Comparison of ENCODE assay signal across 19 cellular contexts in genomic region chr3:127097009-127097350, GRCh38.
A peak's percentile ranks its signal among the peaks of the same experiment; 100 is the strongest.
DNase-seq lines count a peak whose midpoint lies in the region; ATAC-seq, FAIRE-seq and TF ChIP-seq lines count a peak whose summit lies in the region.
"Had no signal": no experiment of that assay in that cellular context is flagged by ENCODE, and none has a peak within 500 bp of the region (broad histone marks: within the 10 kb centered on the region; RNA-seq: fewer than 3 reads in every experiment).

No MANE protein-coding gene starts in this region.

- no peak overlapping the region for H3K23ac ChIP-seq in H1 (ENCODE audit: insufficient read length)

- H3K27ac ChIP-seq in H1 (ENCODE audit: low read depth, low read length), result no peak overlapping the region
- H3K27ac ChIP-seq in parathyroid adenoma, result no peak overlapping the region
- no peak overlapping the region for H3K27ac ChIP-seq in gastrocnemius medialis
- H3K27ac ChIP-seq: Peyer's patch had no signal

- H3K23me2 ChIP-seq in H1 (ENCODE audit: low read depth, low read length), result no peaks in the 10 kb centered on the region

- no peak for TF ChIP-seq POLR2A in H1 (IDR thresholded peaks at IDR 0.05; ENCODE audit: control extremely low read depth in 1 of 2, low read depth in 2 of 2, low read length in 2 of 2)
- TF ChIP-seq POLR2A in gastrocnemius medialis (IDR thresholded peaks at IDR 0.05), result no peak

- no peak overlapping the region for H3K14ac ChIP-seq in H1 (ENCODE audit: insufficient read length)

- H3K36me3 ChIP-seq in H1 (ENCODE audit: control insufficient read depth in 2 of 4, insufficient read depth in 4 of 4, low read length in 3 of 4) (no peaks in the 10 kb centered on the region), parathyroid adenoma (ENCODE audit: control insufficient read depth, insufficient read depth, low read length) (no peaks in the 10 kb centered on the region), gastrocnemius medialis (no peaks in the 10 kb centered on the region)
- H3K36me3 ChIP-seq: Peyer's patch had no signal

- peak overlapping the region; percentile 23; the same call in 1 of the 2 replicates for H2BK12ac ChIP-seq in H1 (ENCODE audit: low read depth, low read length)

- H3K79me1 ChIP-seq in H1 (ENCODE audit: low read depth, low read length), result no peaks in the 10 kb centered on the region

- TF ChIP-seq EP300 in H1 (IDR thresholded peaks at IDR 0.05; ENCODE audit: borderline replicate concordance in 1 of 2, low read depth in 2 of 2, low read length in 2 of 2), result no peak

- no peak overlapping the region for H3K4ac ChIP-seq in H1 (replicated peaks; ENCODE audit: insufficient read length, low read depth, low read length)

- H2BK120ac ChIP-seq in H1 (replicated peaks; ENCODE audit: low read depth, low read length), result no peak overlapping the region

- 0 out of 2 replicates have a peak overlapping the region, but pooled peaks have one; percentile 72 for H2BK15ac ChIP-seq in H1 (ENCODE audit: low read length)

- no peaks in the 10 kb centered on the region for H3K9me3 Mint-ChIP-seq in natural killer cell treated with Interleukin-12 subunit alpha and Interleukin-12 subunit beta and Interleukin-15 and Interleukin-18, amount 100 ng/mL, for 72 hours
- no peaks in the 10 kb centered on the region for H3K9me3 Mint-ChIP-seq in natural killer cell

- H3K4me3 Mint-ChIP-seq in natural killer cell treated with Interleukin-12 subunit alpha and Interleukin-12 subunit beta and Interleukin-15 and Interleukin-18, amount 100 ng/mL, for 72 hours, result no peak overlapping the region
- no peak overlapping the region for H3K4me3 Mint-ChIP-seq in natural killer cell
- H3K4me3 Mint-ChIP-seq: CD8-positive, alpha-beta memory T cell; H9; IgD-negative memory B cell had no signal

- H3K4me1 ChIP-seq in H1 (replicated peaks in 1 of 4; ENCODE audit: control insufficient read depth in 3 of 4, insufficient read depth in 4 of 4, low read length in 3 of 4), result no peaks in the 10 kb centered on the region; a peak in 1 of 7 replicates
- peaks cover 6% of the 10 kb centered on the region for H3K4me1 ChIP-seq in parathyroid adenoma
- H3K4me1 ChIP-seq in gastrocnemius medialis, result no peaks in the 10 kb centered on the region
- H3K4me1 ChIP-seq: Peyer's patch had no signal

- peak overlapping the region; percentile 17; the same call in 1 of the 2 replicates for H4K8ac ChIP-seq in H1 (ENCODE audit: extremely low read depth, insufficient read depth, low read length)

- H3K4me2 ChIP-seq in H1 (ENCODE audit: insufficient read depth in 1 of 2, low read depth in 2 of 2, low read length in 2 of 2) (no peak overlapping the region), parathyroid adenoma (ENCODE audit: low read length) (no peak overlapping the region)

- H3K9me3 ChIP-seq in H1 (ENCODE audit: insufficient read depth in 2 of 2, low read depth in 1 of 2, low read length in 1 of 2) (peaks cover 0 to 6% of the 10 kb centered on the region in 2 experiments; a peak in 1 of 4 replicates), parathyroid adenoma (ENCODE audit: control insufficient read depth, low read length) (no peaks in the 10 kb centered on the region), gastrocnemius medialis (peaks cover 0 to 7% (median 0%) of the 10 kb centered on the region in 3 donors)
- H3K9me3 ChIP-seq: Peyer's patch had no signal

- in situ Hi-C loops in gastrocnemius medialis (cut with MboI; ENCODE audit: low sequenced_read_pairs in 4 of 4), result no loop called here

- FAIRE-seq in H1 (lab: Jason Lieb, UNC), result no peak
- FAIRE-seq: D721Med had no signal

- H3K79me2 ChIP-seq in H1 (ENCODE audit: control insufficient read depth in 1 of 2, insufficient read depth in 2 of 2, low read length in 2 of 2) (no peaks in the 10 kb centered on the region), parathyroid adenoma (no peaks in the 10 kb centered on the region)

- H3K27me3 Mint-ChIP-seq in natural killer cell treated with Interleukin-12 subunit alpha and Interleukin-12 subunit beta and Interleukin-15 and Interleukin-18, amount 100 ng/mL, for 72 hours, result peaks cover 0 to 7% of the 10 kb centered on the region in 2 donors
- H3K27me3 Mint-ChIP-seq in natural killer cell (ENCODE audit: low read depth in 2 of 2), result peaks cover 0 to 5% of the 10 kb centered on the region in 2 donors

- H2BK20ac ChIP-seq in H1 (ENCODE audit: low read length), result no peak overlapping the region

- intact Hi-C loops in natural killer cell (cut with micrococcal nuclease) (no loop called here), gastrocnemius medialis (cut with DNase I; ENCODE audit: low total_unique reads) (no loop called here)

- DNase-seq in natural killer cell treated with Interleukin-12 subunit alpha and Interleukin-12 subunit beta and Interleukin-15 and Interleukin-18, amount 100 ng/mL, for 72 hours (ENCODE audit: low spot score), result peak; percentile 8
- DNase-seq in natural killer cell, result no peak
- DNase-seq in H1 (ENCODE audit: low read depth in 1 of 2, low spot score in 2 of 2), result no peak
- DNase-seq in COLO829 (ENCODE audit: low spot score), result no peak
- no peak for DNase-seq in gastrocnemius medialis
- DNase-seq: GF-D8; H9; Karpas-422; NCI-H1417 treated with DMSO at 0.1 percent for 48 hours; NCI-H187 treated with DMSO at 0.1 percent for 48 hours; NCI-H2227 treated with DMSO at 0.1 percent for 48 hours; NCI-H526 treated with DMSO at 0.1 percent for 48 hours; NK-92 treated with Interleukin-12 subunit alpha and Interleukin-12 subunit beta, amount 100 ng/mL, for 24 hours had no signal

- peak overlapping the region; percentile 87 for H4K91ac ChIP-seq in H1 (replicated peaks; ENCODE audit: insufficient read length, low read length)

- no peaks in the 10 kb centered on the region for H3K36me3 Mint-ChIP-seq in natural killer cell treated with Interleukin-12 subunit alpha and Interleukin-12 subunit beta and Interleukin-15 and Interleukin-18, amount 100 ng/mL, for 72 hours
- H3K36me3 Mint-ChIP-seq in natural killer cell, result no peaks in the 10 kb centered on the region
- H3K36me3 Mint-ChIP-seq: CD8-positive, alpha-beta memory T cell; IgD-negative memory B cell had no signal

- H3K27me3 ChIP-seq in H1 (replicated peaks in 1 of 4; ENCODE audit: control insufficient read depth in 3 of 4, extremely low read depth in 1 of 4, insufficient read depth in 3 of 4, low read length in 3 of 4), result no peaks in the 10 kb centered on the region; a peak in 1 of 7 replicates
- H3K27me3 ChIP-seq in parathyroid adenoma (ENCODE audit: control insufficient read depth, insufficient read depth, low read length), result no peaks in the 10 kb centered on the region
- no peaks in the 10 kb centered on the region for H3K27me3 ChIP-seq in gastrocnemius medialis
- H3K27me3 ChIP-seq: Peyer's patch had no signal

- peak overlapping the region; percentile 52; the same call in 1 of the 2 replicates for H2BK5ac ChIP-seq in H1 (ENCODE audit: low read depth, low read length)

- no peaks in the 10 kb centered on the region for H4K20me1 ChIP-seq in H1 (replicated peaks in 1 of 2; ENCODE audit: control insufficient read depth in 1 of 2, insufficient read depth in 2 of 2, low read length in 2 of 2)

- no peak overlapping the region for H3K56ac ChIP-seq in H1 (replicated peaks; ENCODE audit: insufficient read length, low read depth, low read length)

- no peaks in the 10 kb centered on the region for H3K4me1 Mint-ChIP-seq in natural killer cell treated with Interleukin-12 subunit alpha and Interleukin-12 subunit beta and Interleukin-15 and Interleukin-18, amount 100 ng/mL, for 72 hours (ENCODE audit: low read depth in 2 of 2)
- H3K4me1 Mint-ChIP-seq in natural killer cell, result no peaks in the 10 kb centered on the region
- H3K4me1 Mint-ChIP-seq: CD8-positive, alpha-beta memory T cell; IgD-negative memory B cell had no signal

- no peak overlapping the region for H3K27ac Mint-ChIP-seq in natural killer cell treated with Interleukin-12 subunit alpha and Interleukin-12 subunit beta and Interleukin-15 and Interleukin-18, amount 100 ng/mL, for 72 hours
- no peak overlapping the region for H3K27ac Mint-ChIP-seq in natural killer cell
- H3K27ac Mint-ChIP-seq: CD8-positive, alpha-beta memory T cell; H9; IgD-negative memory B cell had no signal

- ATAC-seq in natural killer cell treated with Interleukin-12 subunit alpha and Interleukin-12 subunit beta and Interleukin-15 and Interleukin-18, amount 100 ng/mL, for 72 hours, result no peak
- ATAC-seq in natural killer cell (no peak), HG02870 (IDR thresholded peaks at IDR 0.05; ENCODE audit: unreplicated experiment) (no peak), gastrocnemius medialis (no peak)

- POLR2A ChIA-PET in H1 (lab: Charles Lee; ENCODE audit: partially characterized antibody), result no interaction called here

- no peak overlapping the region for H3K4me3 ChIP-seq in H1 (ENCODE audit: extremely low read depth in 1 of 4, insufficient read depth in 2 of 4, low read depth in 3 of 4, low read length in 4 of 4)
- no peak overlapping the region for H3K4me3 ChIP-seq in parathyroid adenoma (ENCODE audit: low read depth, low read length)
- no peak overlapping the region for H3K4me3 ChIP-seq in gastrocnemius medialis
- H3K4me3 ChIP-seq: Peyer's patch had no signal

- TF ChIP-seq CTCF in natural killer cell (IDR thresholded peaks at IDR 0.05) (no peak), H1 (IDR thresholded peaks at IDR 0.05; ENCODE audit: control extremely low read depth in 1 of 3, insufficient read depth in 1 of 3, low read depth in 1 of 3, low read length in 3 of 3) (no peak), parathyroid adenoma (IDR thresholded peaks at IDR 0.05) (no peak), gastrocnemius medialis (IDR thresholded peaks at IDR 0.05 in 4 of 5, conservative IDR thresholded peaks at IDR 0.05 in 1 of 5) (no peak)

- H2AK5ac ChIP-seq in H1 (ENCODE audit: low read depth, low read length), result no peak overlapping the region

- no peak overlapping the region for H3K9ac ChIP-seq in H1 (replicated peaks in 1 of 4; ENCODE audit: extremely low read depth in 1 of 4, low read depth in 3 of 4, low read length in 3 of 4)
- no peak overlapping the region for H3K9ac ChIP-seq in parathyroid adenoma

- WGBS in H1 (ENCODE audit: extremely low coverage in 1 of 2, insufficient coverage in 1 of 2, insufficient read length in 1 of 2, insufficient replicate concordance in 2 of 2, low coverage in 1 of 2, low lambda C conversion rate in 2 of 2, missing lambda C conversion rate in 1 of 2), 2 experiments, result 93% methylated on average over 4 of the region's 4 CpGs; no CpG with 5 or more reads in 1 of the 2 experiments

- TF ChIP-seq RAD21 in H1 (IDR thresholded peaks at IDR 0.05 in 1 of 2, conservative IDR thresholded peaks at IDR 0.05 in 1 of 2; ENCODE audit: low read depth in 2 of 2, low read length in 2 of 2), result no peak

- CTCF ChIA-PET in H1 (lab: Charles Lee; ENCODE audit: partially characterized antibody), result interaction anchor here (1.0 to 2.4 kb wide), 3 partner anchors 9 to 18 kb away, joined by 3 to 11 read pairs (median 4); no protein-coding TSS in a partner anchor

- no peak overlapping the region for H3K18ac ChIP-seq in H1 (ENCODE audit: extremely low read depth, low read length)

- no peak overlapping the region for H4K5ac ChIP-seq in H1 (ENCODE audit: insufficient read length, low read depth, low read length)

- H2AFZ ChIP-seq in H1 (ENCODE audit: low read length), result no peak overlapping the region
- H2AFZ ChIP-seq in parathyroid adenoma, result peak overlapping the region; percentile 47

TF ChIP-seq in H1, 55 proteins besides CTCF, POLR2A, EP300 and RAD21:
- TF ChIP-seq TEAD4 (IDR thresholded peaks at IDR 0.05; ENCODE audit: low read depth, low read length) (no peak), SRF (IDR thresholded peaks at IDR 0.05; ENCODE audit: low read depth, low read length) (no peak)
